Comparison of ENCODE assay signal across 30 cellular contexts in genomic region chr1:41428736-41429640, GRCh38.
DNase-seq lines count a peak whose midpoint lies in the region; ATAC-seq and TF ChIP-seq lines count a peak whose summit lies in the region.
"Had no signal": no experiment of that assay in that cellular context is flagged by ENCODE, and none has a peak within 500 bp of the region (broad histone marks: within the 10 kb centered on the region; RNA-seq: fewer than 3 reads in every experiment).

No MANE protein-coding gene starts in this region.

- intact Hi-C loops in dendritic cell treated with granulocyte-macrophage colony-stimulating factor and Interleukin-4, amounts not matched to agents 40 ng/mL and 50 ng/mL, for 4 days (cut with micrococcal nuclease), result no loop called here

- peak; percentile 10 for DNase-seq in NCI-H2171 treated with DMSO at 0.1 percent for 48 hours (lab: John Stamatoyannopoulos, UW)
- no peak for DNase-seq in NCI-H2171 (lab: John Stamatoyannopoulos, UW)
- peak; percentile 10 for DNase-seq in NCI-H1105 treated with DMSO at 0.1 percent for 48 hours (lab: John Stamatoyannopoulos, UW)
- no peak for DNase-seq in NCI-H774 (lab: John Stamatoyannopoulos, UW)
- DNase-seq: activated CD4-positive, alpha-beta T cell treated with anti-CD3 and anti-CD28 coated beads, Interleukin-2, amount 50 U/mL, for 48 hours; activated CD4-positive, CD25-positive, alpha-beta regulatory T cell treated with anti-CD3 and anti-CD28 coated beads, Interleukin-2, amount 50 U/mL, for 72 hours; activated naive CD4-positive, alpha-beta T cell; activated naive CD8-positive, alpha-beta T cell treated with anti-CD3 and anti-CD28 coated beads, Interleukin-2, amount 50 U/mL, for 24 hours; activated T-cell treated with anti-CD3 and anti-CD28 coated beads, Interleukin-2, amount 50 U/mL, for 72 hours; AML-193; CD8-positive, alpha-beta T cell; EL; foreskin melanocyte; mucosa of descending colon; natural killer cell; NCI-H1694 treated with DMSO at 0.1 percent for 48 hours; NCI-H2227 treated with DMSO at 0.1 percent for 48 hours; NCI-H526; ovary; stimulated activated CD4-positive, alpha-beta T cell treated with anti-CD3 and anti-CD28 coated beads, Interleukin-15, amount 100 ng/mL, for 24 hours; stimulated activated CD4-positive, alpha-beta T cell treated with anti-CD3 and anti-CD28 coated beads, Interleukin-4, amount 100 ng/mL, for 4 hours; T-helper 17 cell; tibial artery had no signal

- peaks cover 43% of the 10 kb centered on the region for H3K4me1 Mint-ChIP-seq in dendritic cell treated with granulocyte-macrophage colony-stimulating factor and Interleukin-4, amounts not matched to agents 40 ng/mL and 50 ng/mL, for 4 days (ENCODE audit: low read depth)
- H3K4me1 Mint-ChIP-seq: activated naive CD8-positive, alpha-beta T cell treated with anti-CD3 and anti-CD28 coated beads, Interleukin-2, amount 50 U/mL, for 24 hours; central memory CD8-positive, alpha-beta T cell had no signal

- H3K4me3 ChIP-seq in neutrophil (ENCODE audit: low read depth in 1 of 2, low read length in 1 of 2), result peak overlapping the region in 1 of 2 experiments; percentile 24
- H3K4me3 ChIP-seq: A549, lung, mucosa of descending colon, ovary, tibial artery had no signal

- H3K27ac ChIP-seq in neutrophil, result peak overlapping the region; percentile 87
- H3K27ac ChIP-seq: A549, ovary, tibial artery had no signal

- no peaks in the 10 kb centered on the region for H3K36me3 ChIP-seq in neutrophil
- H3K36me3 ChIP-seq: ovary, tibial artery had no signal

- H3K4me3 Mint-ChIP-seq in dendritic cell treated with granulocyte-macrophage colony-stimulating factor and Interleukin-4, amounts not matched to agents 40 ng/mL and 50 ng/mL, for 4 days, result no peak overlapping the region
- H3K4me3 Mint-ChIP-seq: activated naive CD8-positive, alpha-beta T cell treated with anti-CD3 and anti-CD28 coated beads, Interleukin-2, amount 50 U/mL, for 24 hours; activated T-cell treated with anti-CD3 and anti-CD28 coated beads, Interleukin-2, amount 50 U/mL, for 72 hours; CD8-positive, alpha-beta T cell; central memory CD8-positive, alpha-beta T cell; natural killer cell; T-helper 17 cell had no signal

- TF ChIP-seq CTCF in neutrophil (IDR thresholded peaks at IDR 0.05), result no peak

- peak overlapping the region; percentile 28 for H3K27ac Mint-ChIP-seq in dendritic cell treated with granulocyte-macrophage colony-stimulating factor and Interleukin-4, amounts not matched to agents 40 ng/mL and 50 ng/mL, for 4 days
- H3K27ac Mint-ChIP-seq: activated naive CD8-positive, alpha-beta T cell treated with anti-CD3 and anti-CD28 coated beads, Interleukin-2, amount 50 U/mL, for 24 hours; activated T-cell treated with anti-CD3 and anti-CD28 coated beads, Interleukin-2, amount 50 U/mL, for 72 hours; CD8-positive, alpha-beta T cell; natural killer cell; T-helper 17 cell had no signal

- H3K27me3 Mint-ChIP-seq in dendritic cell treated with granulocyte-macrophage colony-stimulating factor and Interleukin-4, amounts not matched to agents 40 ng/mL and 50 ng/mL, for 4 days, result peaks cover 4% of the 10 kb centered on the region

- H3K27me3 ChIP-seq in neutrophil, result peaks cover 8% of the 10 kb centered on the region
- H3K27me3 ChIP-seq: ovary, tibial artery had no signal

- H3K36me3 Mint-ChIP-seq in dendritic cell treated with granulocyte-macrophage colony-stimulating factor and Interleukin-4, amounts not matched to agents 40 ng/mL and 50 ng/mL, for 4 days (ENCODE audit: low read depth), result no peaks in the 10 kb centered on the region
- H3K36me3 Mint-ChIP-seq: CD8-positive, alpha-beta T cell; natural killer cell had no signal

- H3K9me3 Mint-ChIP-seq in dendritic cell treated with granulocyte-macrophage colony-stimulating factor and Interleukin-4, amounts not matched to agents 40 ng/mL and 50 ng/mL, for 4 days, result no peaks in the 10 kb centered on the region
- H3K9me3 Mint-ChIP-seq: activated naive CD8-positive, alpha-beta T cell treated with anti-CD3 and anti-CD28 coated beads, Interleukin-2, amount 50 U/mL, for 24 hours; activated T-cell treated with anti-CD3 and anti-CD28 coated beads, Interleukin-2, amount 50 U/mL, for 72 hours; CD8-positive, alpha-beta T cell; central memory CD8-positive, alpha-beta T cell; natural killer cell had no signal

- no peaks in the 10 kb centered on the region for H3K9me3 ChIP-seq in neutrophil
- H3K9me3 ChIP-seq: A549, mucosa of descending colon, ovary, tibial artery had no signal

- ATAC-seq in HG02798 (IDR thresholded peaks at IDR 0.05; ENCODE audit: poor library complexity, unreplicated experiment), result no peak
- ATAC-seq in GM18868 (IDR thresholded peaks at IDR 0.05; ENCODE audit: unreplicated experiment), result no peak
- ATAC-seq: A549; activated naive CD8-positive, alpha-beta T cell treated with anti-CD3 and anti-CD28 coated beads, Interleukin-2, amount 50 U/mL, for 24 hours; activated T-cell treated with anti-CD3 and anti-CD28 coated beads, Interleukin-2, amount 50 U/mL, for 72 hours; CD8-positive, alpha-beta T cell; mucosa of descending colon; natural killer cell; T-helper 17 cell had no signal

- H3K4me1 ChIP-seq in neutrophil (ENCODE audit: control insufficient read depth in 1 of 2, insufficient read depth in 1 of 2, low read depth in 1 of 2, low read length in 1 of 2), result peaks cover 24 to 25% of the 10 kb centered on the region in 2 experiments

Comparison
In these comparisons a context has a peak if more than half of its experiments do, and no peak if none do; other contexts are left out.
1. DNase-seq: peak in NCI-H2171 treated with DMSO at 0.1 percent for 48 hours (single experiment) and NCI-H1105 treated with DMSO at 0.1 percent for 48 hours (single experiment); none in NCI-H2171 (single experiment) and NCI-H774 (single experiment).